In genomic region chr16:24774510-24774909, GRCh38 we compare ENCODE assay signal across 22 cellular contexts. TPM values are rescaled to one million over a fixed set of nuclear protein-coding genes. Genes with fewer than 3 reads are reported as not detected.
DNase-seq lines count a peak whose midpoint lies in the region; ATAC-seq and TF ChIP-seq lines count a peak whose summit lies in the region.
"Had no signal": no experiment of that assay in that cellular context is flagged by ENCODE, and none has a peak within 500 bp of the region (broad histone marks: within the 10 kb centered on the region; RNA-seq: fewer than 3 reads in every experiment).

No MANE protein-coding gene starts in this region.

- H3K27ac Mint-ChIP-seq in stimulated activated naive CD8-positive, alpha-beta T cell treated with anti-CD3 and anti-CD28 coated beads, Interleukin-15, Interleukin-2, amounts not matched to agents 100 ng/mL and 50 ng/mL, for 24 hours, result peak overlapping the region; percentile 36
- H3K27ac Mint-ChIP-seq in central memory CD8-positive, alpha-beta T cell (ENCODE audit: low read depth), result peak overlapping the region; percentile 73

- POLR2A ChIA-PET in IMR-90 (lab: Charles Lee; ENCODE audit: unreplicated experiment), result no interaction called here

- H2AK5ac ChIP-seq in IMR-90 (ENCODE audit: low read depth, low read length), result no peak overlapping the region

- H3K9me1 ChIP-seq in IMR-90 (ENCODE audit: insufficient read depth, low read length), result peaks cover 11% of the 10 kb centered on the region; the same call in 1 of the 2 replicates

- BruUV-seq in IMR-90 (replicated peaks; lab: Mats Ljungman, UMichigan), result no TSS peak

- H3K4me1 ChIP-seq in IMR-90 (ENCODE audit: control insufficient read depth, insufficient read depth, low read length), result peaks cover 8% of the 10 kb centered on the region
- H3K4me1 ChIP-seq in tibial artery, result peaks cover 0 to 75% (median 37%) of the 10 kb centered on the region in 4 donors

- no peak overlapping the region for H2BK20ac ChIP-seq in IMR-90 (ENCODE audit: low read depth, low read length)

- H3K36me3 Mint-ChIP-seq in stimulated activated naive CD8-positive, alpha-beta T cell treated with anti-CD3 and anti-CD28 coated beads, Interleukin-15, Interleukin-2, amounts not matched to agents 100 ng/mL and 50 ng/mL, for 24 hours (ENCODE audit: low read depth), result peaks cover 74% of the 10 kb centered on the region
- peaks cover 17% of the 10 kb centered on the region for H3K36me3 Mint-ChIP-seq in central memory CD8-positive, alpha-beta T cell (ENCODE audit: insufficient read depth)

- dilution Hi-C loops in IMR-90 (cut with HindIII; ENCODE audit: low sequenced_read_pairs, unreplicated experiment), result no loop called here

- H3K56ac ChIP-seq in IMR-90 (ENCODE audit: extremely low read depth, insufficient read depth, low read length), result no peak overlapping the region

- in situ Hi-C loops in IMR-90 (cut with MboI; ENCODE audit: low sequenced_read_pairs), result no loop called here

- peaks cover 41% of the 10 kb centered on the region for H3K4me1 Mint-ChIP-seq in stimulated activated naive CD8-positive, alpha-beta T cell treated with anti-CD3 and anti-CD28 coated beads, Interleukin-15, Interleukin-2, amounts not matched to agents 100 ng/mL and 50 ng/mL, for 24 hours (ENCODE audit: low read depth)
- H3K4me1 Mint-ChIP-seq in central memory CD8-positive, alpha-beta T cell, result peaks cover 62% of the 10 kb centered on the region

- CTCF ChIA-PET in IMR-90 (lab: Yijun Ruan, JAX), result interaction anchor here (1.0 kb wide), 1 partner anchor 14 kb away, joined by 3 read pairs; no protein-coding TSS in a partner anchor

- H3K18ac ChIP-seq in IMR-90 (ENCODE audit: low read depth, low read length), result no peak overlapping the region

- H3K79me1 ChIP-seq in IMR-90 (ENCODE audit: low read depth in 1 of 2, low read length in 2 of 2), result peaks cover 37 to 81% of the 10 kb centered on the region in 2 experiments

- no peak for ATAC-seq in stimulated activated naive CD8-positive, alpha-beta T cell treated with anti-CD3 and anti-CD28 coated beads, Interleukin-15, Interleukin-2, amounts not matched to agents 100 U/mL and 50 U/mL, for 24 hours
- ATAC-seq in IMR-90 (ENCODE audit: low read depth), result no peak
- no peak for ATAC-seq in central memory CD8-positive, alpha-beta T cell (replicated peaks; ENCODE audit: extremely low read depth, poor library complexity, severe bottlenecking)
- no peak for ATAC-seq in GM21367 (IDR thresholded peaks at IDR 0.05; ENCODE audit: unreplicated experiment)
- ATAC-seq: PC-3 had no signal

- no peaks in the 10 kb centered on the region for H3K27me3 Mint-ChIP-seq in stimulated activated naive CD8-positive, alpha-beta T cell treated with anti-CD3 and anti-CD28 coated beads, Interleukin-15, Interleukin-2, amounts not matched to agents 100 ng/mL and 50 ng/mL, for 24 hours
- no peaks in the 10 kb centered on the region for H3K27me3 Mint-ChIP-seq in central memory CD8-positive, alpha-beta T cell

- no peak overlapping the region for H3K27ac ChIP-seq in IMR-90 (ENCODE audit: insufficient read depth, low read length)
- H3K27ac ChIP-seq in tibial artery, result peak overlapping the region in 1 of 2 donors; percentile 8
- H3K27ac ChIP-seq: HL-60 had no signal

- no peak overlapping the region for H3K4me2 ChIP-seq in IMR-90 (ENCODE audit: low read depth, low read length)
- H3K4me2 ChIP-seq: SK-N-SH had no signal

- peaks cover 54% of the 10 kb centered on the region for H4K20me1 ChIP-seq in IMR-90 (ENCODE audit: insufficient read depth, low read length)

- H3K14ac ChIP-seq in IMR-90 (replicated peaks; ENCODE audit: low read depth, low read length), result no peak overlapping the region

- no peak overlapping the region for H4K8ac ChIP-seq in IMR-90 (ENCODE audit: low read depth in 2 of 2, low read length in 2 of 2)

- H3K9me3 Mint-ChIP-seq in stimulated activated naive CD8-positive, alpha-beta T cell treated with anti-CD3 and anti-CD28 coated beads, Interleukin-15, Interleukin-2, amounts not matched to agents 100 ng/mL and 50 ng/mL, for 24 hours, result no peaks in the 10 kb centered on the region
- H3K9me3 Mint-ChIP-seq in central memory CD8-positive, alpha-beta T cell, result no peaks in the 10 kb centered on the region
- H3K9me3 Mint-ChIP-seq: H9 had no signal

- DNase-seq in stimulated activated naive CD8-positive, alpha-beta T cell treated with anti-CD3 and anti-CD28 coated beads, Interleukin-15, Interleukin-2, amounts not matched to agents 100 U/mL and 50 U/mL, for 24 hours, result no peak
- no peak for DNase-seq in IMR-90
- no peak for DNase-seq in central memory CD8-positive, alpha-beta T cell (ENCODE audit: low spot score in 2 of 2)
- DNase-seq in tibial artery, result no peak
- no peak for DNase-seq in activated CD4-positive, alpha-beta T cell treated with anti-CD3 and anti-CD28 coated beads, Interleukin-2, amount 50 U/mL, for 48 hours
- DNase-seq: ACHN, C1 segment of cervical spinal cord, DMS153, GDM1, H9, MV-4-11, NCI-H1417, NCI-H1930, NCI-H345, NCI-H524 treated with DMSO at 0.1 percent for 48 hours, PC-3, RPMI8226, SHP77 treated with DMSO at 0.1 percent for 48 hours, SK-N-SH had no signal

- no peak overlapping the region for H2AK9ac ChIP-seq in IMR-90 (replicated peaks; ENCODE audit: low read depth, low read length, poor library complexity)

- no peak overlapping the region for H2AFZ ChIP-seq in IMR-90 (replicated peaks; ENCODE audit: low read length, poor library complexity)

- H3K4me3 Mint-ChIP-seq in stimulated activated naive CD8-positive, alpha-beta T cell treated with anti-CD3 and anti-CD28 coated beads, Interleukin-15, Interleukin-2, amounts not matched to agents 100 ng/mL and 50 ng/mL, for 24 hours, result no peak overlapping the region
- no peak overlapping the region for H3K4me3 Mint-ChIP-seq in central memory CD8-positive, alpha-beta T cell
- H3K4me3 Mint-ChIP-seq: H9 had no signal

- TF ChIP-seq CTCF in IMR-90 (conservative IDR thresholded peaks at IDR 0.05; ENCODE audit: low read depth, low read length) (no peak), tibial artery (IDR thresholded peaks at IDR 0.05) (no peak)

- no peak overlapping the region for H2BK5ac ChIP-seq in IMR-90 (ENCODE audit: low read depth, low read length, poor library complexity, severe bottlenecking)

- no peak overlapping the region for H4K91ac ChIP-seq in IMR-90 (ENCODE audit: insufficient read depth, low read depth, low read length)

- no peak for TF ChIP-seq RAD21 in IMR-90 (IDR thresholded peaks at IDR 0.05; ENCODE audit: low read length)

- no peak overlapping the region for H4K5ac ChIP-seq in IMR-90 (ENCODE audit: low read depth, low read length)

- H3K9ac ChIP-seq in IMR-90 (ENCODE audit: low read depth, low read length), result no peak overlapping the region
- H3K9ac ChIP-seq: SK-N-SH had no signal

- H3K23ac ChIP-seq in IMR-90 (ENCODE audit: low read depth, low read length), result no peak overlapping the region

- H3K9me3 ChIP-seq in IMR-90 (ENCODE audit: control insufficient read depth, insufficient read depth, low read length), result no peaks in the 10 kb centered on the region
- no peaks in the 10 kb centered on the region for H3K9me3 ChIP-seq in tibial artery
- H3K9me3 ChIP-seq: SK-N-SH had no signal

- H3K4ac ChIP-seq in IMR-90 (ENCODE audit: low read depth, low read length), result no peak overlapping the region

- WGBS in IMR-90 (ENCODE audit: extremely low coverage in 2 of 2, insufficient read length in 1 of 2), 2 experiments, result no CpG with 5 or more reads among the region's 1 CpG

- no peak for TF ChIP-seq POLR2A in IMR-90 (IDR thresholded peaks at IDR 0.05; ENCODE audit: low read depth, low read length)

- H3K36me3 ChIP-seq in IMR-90 (ENCODE audit: control insufficient read depth, insufficient read depth, low read length) (peaks cover 25% of the 10 kb centered on the region), tibial artery (peaks cover 26% of the 10 kb centered on the region in 3 donors)

- H2BK15ac ChIP-seq in IMR-90 (ENCODE audit: low read depth, low read length), result no peak overlapping the region

- H3K4me3 ChIP-seq in IMR-90 (ENCODE audit: insufficient read depth, low read depth, low read length) (no peak overlapping the region), tibial artery (no peak overlapping the region)

- H2BK120ac ChIP-seq in IMR-90 (ENCODE audit: low read depth, low read length), result no peak overlapping the region

- intact Hi-C loops in IMR-90 (cut with micrococcal nuclease), result loop anchor here (5.0 kb wide), 1 partner anchor 192 kb away; no protein-coding TSS in a partner anchor
- intact Hi-C loops in tibial artery (cut with DNase I; ENCODE audit: low total_unique reads), result no loop called here

- H3K27me3 ChIP-seq in IMR-90 (ENCODE audit: control insufficient read depth, insufficient read depth, low read length) (no peaks in the 10 kb centered on the region), tibial artery (no peaks in the 10 kb centered on the region)

TF ChIP-seq in IMR-90, 13 proteins besides CTCF, POLR2A, EP300 and RAD21:
- TF ChIP-seq MAFK (IDR thresholded peaks at IDR 0.05; ENCODE audit: low read depth, low read length), result peak; percentile 98
- TF ChIP-seq SMC3 (IDR thresholded peaks at IDR 0.05; ENCODE audit: low read depth, low read length), result no peak
- TF ChIP-seq USF2 (IDR thresholded peaks at IDR 0.05; ENCODE audit: low read depth, low read length), result no peak
- no peak for TF ChIP-seq FOS (IDR thresholded peaks at IDR 0.05; ENCODE audit: low read depth, low read length)
TF ChIP-seq in IMR-90: peak in this region for 1.

RNA-seq across cellular contexts. Expression of gene TNRC6A, which starts 45.1 kb away (rescaled TPM):
- 32.4 and 36.9 TPM in 2 replicates for total RNA-seq in IMR-90 (2012; rRNA removed)
- 37.3 and 42.3 TPM in 2 replicates for polyA plus RNA-seq in IMR-90 (2012; rRNA removed)
- 15.0 and 15.5 TPM in 2 replicates for polyA plus RNA-seq in IMR-90 (2012; cell fraction: cytosol; rRNA removed)
- polyA plus RNA-seq in IMR-90 (2012; cell fraction: nucleus; rRNA removed; ENCODE audit: low replicate concordance), result 99.8 and 215 TPM in 2 replicates
